Comparison of ENCODE assay signal across 11 cellular contexts in genomic region chr13:20714563-20715339, GRCh38. TPM values are rescaled to one million over a fixed set of nuclear protein-coding genes. Genes with fewer than 3 reads are reported as not detected.
DNase-seq lines count a peak whose midpoint lies in the region; TF ChIP-seq lines count a peak whose summit lies in the region.
"Had no signal": no experiment of that assay in that cellular context is flagged by ENCODE, and none has a peak within 500 bp of the region (broad histone marks: within the 10 kb centered on the region; RNA-seq: fewer than 3 reads in every experiment).

No MANE protein-coding gene starts in this region.

- H3K27me3 Mint-ChIP-seq in activated T-helper 1 cell treated with anti-CD3 and anti-CD28 coated beads, Interleukin-12 subunit alpha, Interleukin-12 subunit beta, Interleukin-2, Interleukin-4 antibody, amounts not matched to agents 30 ng/mL and 10 ng/mL and 1 ng/mL, durations not matched to agents 14 hours and 24 hours and 36 hours (ENCODE audit: insufficient read depth): peaks cover 14% of the 10 kb centered on the region

- intact Hi-C loops in esophagus squamous epithelium (cut with DNase I): loop anchor here (10.0 kb wide), 2 partner anchors 120 to 210 kb away; no protein-coding TSS in a partner anchor
- intact Hi-C loops in activated T-helper 1 cell treated with anti-CD3 and anti-CD28 coated beads, Interleukin-12 subunit alpha, Interleukin-12 subunit beta, Interleukin-2, Interleukin-4 antibody, amounts not matched to agents 30 ng/mL and 10 ng/mL and 1 ng/mL, durations not matched to agents 14 hours and 24 hours and 36 hours (cut with micrococcal nuclease): no loop called here

- DNase-seq in SJSA1 (ENCODE audit: low read depth in 1 of 2, low spot score in 2 of 2) (no peak), esophagus squamous epithelium (lab: John Stamatoyannopoulos, UW) (no peak), tibial nerve (ENCODE audit: low spot score in 2 of 2) (peak; percentile 59 to 74), BE2C (no peak), T1000 (lab: John Stamatoyannopoulos, UW) (no peak)
- no peak for DNase-seq in activated CD4-positive, alpha-beta T cell treated with anti-CD3 and anti-CD28 coated beads for 4 hours
- no peak for DNase-seq in activated T-helper 1 cell treated with anti-CD3 and anti-CD28 coated beads, Interleukin-12 subunit alpha, Interleukin-12 subunit beta, Interleukin-2, Interleukin-4 antibody, amounts not matched to agents 30 ng/mL and 10 ng/mL and 1 ng/mL, durations not matched to agents 14 hours and 24 hours and 36 hours (ENCODE audit: low spot score)
- DNase-seq: activated T-cell treated with anti-CD3 and anti-CD28 coated beads, Interleukin-2, amount 50 U/mL, for 48 hours; NCI-H1436 treated with DMSO at 0.1 percent for 48 hours; stimulated activated naive B cell treated with anti-CD40 and anti-IgM and Interleukin-4, amounts not matched to agents 10 μg/mL and 1 μg/mL and 100 μg/mL, for 72 hours had no signal

- H3K27ac Mint-ChIP-seq in activated T-helper 1 cell treated with anti-CD3 and anti-CD28 coated beads, Interleukin-12 subunit alpha, Interleukin-12 subunit beta, Interleukin-2, Interleukin-4 antibody, amounts not matched to agents 30 ng/mL and 10 ng/mL and 1 ng/mL, durations not matched to agents 14 hours and 24 hours and 36 hours: no peak overlapping the region
- H3K27ac Mint-ChIP-seq: stimulated activated naive B cell treated with anti-CD40 and anti-IgM and Interleukin-4, amounts not matched to agents 10 μg/mL and 1 μg/mL and 100 μg/mL, for 72 hours had no signal

- H3K9me3 Mint-ChIP-seq in activated T-helper 1 cell treated with anti-CD3 and anti-CD28 coated beads, Interleukin-12 subunit alpha, Interleukin-12 subunit beta, Interleukin-2, Interleukin-4 antibody, amounts not matched to agents 30 ng/mL and 10 ng/mL and 1 ng/mL, durations not matched to agents 14 hours and 24 hours and 36 hours: no peaks in the 10 kb centered on the region
- H3K9me3 Mint-ChIP-seq: stimulated activated naive B cell treated with anti-CD40 and anti-IgM and Interleukin-4, amounts not matched to agents 10 μg/mL and 1 μg/mL and 100 μg/mL, for 72 hours had no signal

- peaks cover 12% of the 10 kb centered on the region for H3K4me1 Mint-ChIP-seq in activated T-helper 1 cell treated with anti-CD3 and anti-CD28 coated beads, Interleukin-12 subunit alpha, Interleukin-12 subunit beta, Interleukin-2, Interleukin-4 antibody, amounts not matched to agents 30 ng/mL and 10 ng/mL and 1 ng/mL, durations not matched to agents 14 hours and 24 hours and 36 hours (ENCODE audit: low read depth)

- no peak for TF ChIP-seq CTCF in esophagus squamous epithelium (IDR thresholded peaks at IDR 0.05)
- no peak for TF ChIP-seq CTCF in tibial nerve (IDR thresholded peaks at IDR 0.05)
- TF ChIP-seq CTCF in BE2C (IDR thresholded peaks at IDR 0.05; ENCODE audit: low read depth, low read length): no peak

- H3K4me1 ChIP-seq in SJSA1 (replicated peaks) (peaks cover 28% of the 10 kb centered on the region), esophagus squamous epithelium (peaks cover 8 to 31% (median 25%) of the 10 kb centered on the region in 3 donors), muscle layer of duodenum (ENCODE audit: control insufficient read depth in 1 of 2, insufficient read depth in 2 of 2, low read length in 2 of 2) (peaks cover 0 to 13% of the 10 kb centered on the region in 2 donors), tibial nerve (peaks cover 0 to 37% (median 7%) of the 10 kb centered on the region in 4 donors), BE2C (peaks cover 2% of the 10 kb centered on the region; the same call in 1 of the 2 replicates)

- no peak overlapping the region for H3K4me3 Mint-ChIP-seq in activated T-helper 1 cell treated with anti-CD3 and anti-CD28 coated beads, Interleukin-12 subunit alpha, Interleukin-12 subunit beta, Interleukin-2, Interleukin-4 antibody, amounts not matched to agents 30 ng/mL and 10 ng/mL and 1 ng/mL, durations not matched to agents 14 hours and 24 hours and 36 hours
- H3K4me3 Mint-ChIP-seq: stimulated activated naive B cell treated with anti-CD40 and anti-IgM and Interleukin-4, amounts not matched to agents 10 μg/mL and 1 μg/mL and 100 μg/mL, for 72 hours had no signal

- H3K36me3 ChIP-seq in SJSA1 (no peaks in the 10 kb centered on the region), esophagus squamous epithelium (no peaks in the 10 kb centered on the region), muscle layer of duodenum (ENCODE audit: control insufficient read depth in 1 of 2, insufficient read depth in 2 of 2, low read length in 2 of 2) (peaks cover 0 to 6% of the 10 kb centered on the region in 2 donors), tibial nerve (no peaks in the 10 kb centered on the region), BE2C (no peaks in the 10 kb centered on the region)

- H3K9me3 ChIP-seq in SJSA1 (replicated peaks) (no peaks in the 10 kb centered on the region), esophagus squamous epithelium (no peaks in the 10 kb centered on the region), muscle layer of duodenum (ENCODE audit: control insufficient read depth in 1 of 2, low read length in 2 of 2) (no peaks in the 10 kb centered on the region), tibial nerve (no peaks in the 10 kb centered on the region), BE2C (no peaks in the 10 kb centered on the region)

- TF ChIP-seq POLR2A in esophagus squamous epithelium (IDR thresholded peaks at IDR 0.05) (no peak), tibial nerve (IDR thresholded peaks at IDR 0.05) (no peak)

- H3K4me3 ChIP-seq in SJSA1 (no peak overlapping the region), esophagus squamous epithelium (peak overlapping the region in 1 of 4 donors; percentile 29), muscle layer of duodenum (ENCODE audit: low read depth in 1 of 2, low read length in 2 of 2) (peak overlapping the region in 1 of 2 donors; percentile 9), tibial nerve (peak overlapping the region in 2 of 4 donors; percentile 1 to 21), BE2C (ENCODE audit: low read depth, low read length) (no peak overlapping the region)

- 51 to 71% methylated on average over 4 to 6 of the region's 9 CpGs for WGBS in esophagus squamous epithelium, 2 donors
- 42 to 55% methylated on average over 9 of the region's 9 CpGs for WGBS in tibial nerve, 2 donors

- H3K27ac ChIP-seq in SJSA1 (peak overlapping the region; percentile 27; the same call in 1 of the 2 replicates), esophagus squamous epithelium (peak overlapping the region; percentile 49 to 84 (median 68)), muscle layer of duodenum (ENCODE audit: low read length) (peak overlapping the region; percentile 49), tibial nerve (peak overlapping the region; percentile 16 to 86 (median 64))

- peak in 1 of 2 donors; percentile 86 for TF ChIP-seq EP300 in tibial nerve (IDR thresholded peaks at IDR 0.05)

- H3K36me3 Mint-ChIP-seq in activated T-helper 1 cell treated with anti-CD3 and anti-CD28 coated beads, Interleukin-12 subunit alpha, Interleukin-12 subunit beta, Interleukin-2, Interleukin-4 antibody, amounts not matched to agents 30 ng/mL and 10 ng/mL and 1 ng/mL, durations not matched to agents 14 hours and 24 hours and 36 hours (ENCODE audit: low read depth): no peaks in the 10 kb centered on the region
- H3K36me3 Mint-ChIP-seq: stimulated activated naive B cell treated with anti-CD40 and anti-IgM and Interleukin-4, amounts not matched to agents 10 μg/mL and 1 μg/mL and 100 μg/mL, for 72 hours had no signal

- no peaks in the 10 kb centered on the region for H3K27me3 ChIP-seq in SJSA1 (replicated peaks)
- peaks cover 0 to 23% (median 0%) of the 10 kb centered on the region in 4 donors for H3K27me3 ChIP-seq in esophagus squamous epithelium
- H3K27me3 ChIP-seq in muscle layer of duodenum (ENCODE audit: low read depth, low read length): no peaks in the 10 kb centered on the region
- peaks cover 0 to 2% of the 10 kb centered on the region in 2 donors for H3K27me3 ChIP-seq in tibial nerve
- no peaks in the 10 kb centered on the region for H3K27me3 ChIP-seq in BE2C

RNA-seq across cellular contexts. Expression of gene IL17D, which starts 11.3 kb away (rescaled TPM):
- total RNA-seq in SJSA1 (2014; rRNA removed; shearing (Covaris generic)): 2.5 and 4.3 TPM in 2 replicates
- total RNA-seq in esophagus squamous epithelium (1 to 10 TPM in 1 of 4 donors, under 1 TPM in 1, not detected in 2; 0.35 to 3.2 TPM), tibial nerve (10 to 100 TPM in 1 of 4 donors, 1 to 10 TPM in 3; 1.7 to 21.4 (median 5.3) TPM)
- total RNA-seq in activated T-helper 1 cell treated with anti-CD3 and anti-CD28 coated beads, Interleukin-12 subunit alpha, Interleukin-12 subunit beta, Interleukin-2, Interleukin-4 antibody, amounts not matched to agents 30 ng/mL and 10 ng/mL and 1 ng/mL, durations not matched to agents 14 hours and 24 hours and 36 hours: 0.15 and 0.29 TPM in 2 replicates
- 2.6 TPM for polyA plus RNA-seq in BE2C (2012; ENCODE audit: insufficient read depth, insufficient read length, low read depth)

RNA-seq across cellular contexts. Expression of gene EEF1AKMT1, which starts 59.0 kb away (rescaled TPM):
- total RNA-seq in SJSA1 (2014; rRNA removed; shearing (Covaris generic)): 1.7 and 10.6 TPM in 2 replicates
- total RNA-seq in esophagus squamous epithelium (1 to 10 TPM; 2.2 to 8.4 (median 5.9) TPM), tibial nerve (10 to 100 TPM in 3 of 4 donors, 1 to 10 TPM in 1; 8.2 to 23.7 (median 18.5) TPM)
- 8.7 and 12.9 TPM in 2 replicates for total RNA-seq in activated T-helper 1 cell treated with anti-CD3 and anti-CD28 coated beads, Interleukin-12 subunit alpha, Interleukin-12 subunit beta, Interleukin-2, Interleukin-4 antibody, amounts not matched to agents 30 ng/mL and 10 ng/mL and 1 ng/mL, durations not matched to agents 14 hours and 24 hours and 36 hours
- 8.1 TPM for polyA plus RNA-seq in BE2C (2012; ENCODE audit: insufficient read depth, insufficient read length, low read depth)

Comparison
In these comparisons a context has a peak if more than half of its experiments do, and no peak if none do; other contexts are left out.
1. DNase-seq: peak in tibial nerve (2 of 2); none in SJSA1 (0 of 2), esophagus squamous epithelium (single experiment), activated CD4-positive, alpha-beta T cell treated with anti-CD3 and anti-CD28 coated beads for 4 hours (0 of 2), activated T-helper 1 cell treated with anti-CD3 and anti-CD28 coated beads, Interleukin-12 subunit alpha, Interleukin-12 subunit beta, Interleukin-2, Interleukin-4 antibody, amounts not matched to agents 30 ng/mL and 10 ng/mL and 1 ng/mL, durations not matched to agents 14 hours and 24 hours and 36 hours (single experiment), BE2C (single experiment) and T1000 (single experiment).
2. Peak in every context shown above with its lines, with median percentiles within 50 percentile points of each other: H3K27ac ChIP-seq.